In the genomic region with DNA sequence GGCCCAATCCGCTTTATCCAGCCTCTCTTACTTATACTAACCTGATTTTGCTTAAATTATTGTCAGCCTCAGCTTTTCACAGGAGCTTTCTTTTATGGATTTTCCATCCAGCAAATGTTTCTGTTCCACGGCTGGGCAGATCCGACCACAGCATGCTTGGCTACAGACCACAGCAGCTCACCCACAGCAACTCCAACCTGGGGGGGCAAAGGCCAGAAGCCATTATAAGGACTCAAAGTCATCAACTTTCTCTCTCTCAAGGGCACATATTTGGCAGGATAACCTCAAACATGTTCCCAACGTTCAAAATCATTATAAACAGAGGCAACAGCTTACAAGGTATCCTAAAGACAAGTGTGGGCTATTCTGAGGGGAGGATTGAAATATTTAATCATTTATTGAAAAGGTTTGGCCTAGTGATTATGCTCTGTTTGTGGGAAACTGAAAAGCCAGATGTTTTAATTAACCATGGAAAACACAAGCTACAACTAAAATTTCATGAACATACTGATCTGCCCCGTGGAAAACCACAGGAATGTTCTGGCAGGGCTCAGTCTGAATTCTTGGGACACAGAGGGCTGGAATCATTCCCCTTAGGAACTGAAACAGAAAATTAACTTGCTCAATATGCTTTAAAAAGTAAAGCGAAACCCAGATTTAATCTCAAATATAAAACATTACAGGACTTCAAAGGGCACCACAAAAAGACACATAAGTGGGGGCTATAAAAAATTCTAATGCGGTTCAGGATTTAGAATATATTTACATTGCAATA, we compare ENCODE assay signal across 9 cellular contexts.
DNase-seq lines count a peak whose midpoint lies in the region; ATAC-seq and TF ChIP-seq lines count a peak whose summit lies in the region.
"Had no signal": no experiment of that assay in that cellular context is flagged by ENCODE, and none has a peak within 500 bp of the region (broad histone marks: within the 10 kb centered on the region; RNA-seq: fewer than 3 reads in every experiment).

No MANE protein-coding gene starts in this region.

- H3K27ac ChIP-seq in dorsolateral prefrontal cortex (peak overlapping the region; percentile 70 to 100 (median 95)), mesenchymal stem cell (ENCODE audit: low read length, poor library complexity, severe bottlenecking) (peak overlapping the region; percentile 75), upper lobe of left lung (peak overlapping the region; percentile 69 to 80 (median 74))

- 24% methylated on average over 4 of the region's 7 CpGs for WGBS in mesenchymal stem cell
- 36 to 45% methylated on average over 7 of the region's 7 CpGs for WGBS in upper lobe of left lung, 2 donors

- H3K23ac ChIP-seq in mesenchymal stem cell (ENCODE audit: low read length in 2 of 2), result no peak overlapping the region

- intact Hi-C loops in dorsolateral prefrontal cortex (cut with DNase I), result loop anchor here (10.0 kb wide), 2 partner anchors 68 to 158 kb away; no protein-coding TSS in a partner anchor

- no peak overlapping the region for H2BK15ac ChIP-seq in mesenchymal stem cell (ENCODE audit: low read depth, poor library complexity, severe bottlenecking)

- H4K91ac ChIP-seq in mesenchymal stem cell (ENCODE audit: low read length), result no peak overlapping the region

- TF ChIP-seq CTCF in dorsolateral prefrontal cortex (IDR thresholded peaks at IDR 0.05 in 54 of 56, conservative IDR thresholded peaks at IDR 0.05 in 2 of 56; ENCODE audit: low read depth in 1 of 56, partially characterized antibody in 56 of 56), result no peak
- no peak for TF ChIP-seq CTCF in upper lobe of left lung (IDR thresholded peaks at IDR 0.05)

- H3K4me2 ChIP-seq in mesenchymal stem cell (ENCODE audit: low read length, poor library complexity, severe bottlenecking), result no peak overlapping the region

- H2AK5ac ChIP-seq in mesenchymal stem cell (ENCODE audit: low read length, severe bottlenecking), result no peak overlapping the region

- peak in 1 of 4 donors; percentile 41 for TF ChIP-seq EP300 in upper lobe of left lung (IDR thresholded peaks at IDR 0.05)

- H2BK120ac ChIP-seq in mesenchymal stem cell (ENCODE audit: low read depth, low read length), result peak overlapping the region; percentile 0

- H3K14ac ChIP-seq in mesenchymal stem cell (ENCODE audit: low read length in 2 of 2), result no peak overlapping the region

- no peaks in the 10 kb centered on the region for H3K9me3 ChIP-seq in mesenchymal stem cell (ENCODE audit: control insufficient read depth, low read length)
- no peaks in the 10 kb centered on the region for H3K9me3 ChIP-seq in upper lobe of left lung

- ATAC-seq in upper lobe of left lung (ENCODE audit: low FRiP score in 2 of 2) (peak; percentile 84 to 89), GM21381 (IDR thresholded peaks at IDR 0.05; ENCODE audit: unreplicated experiment) (no peak)

- peaks cover 13% of the 10 kb centered on the region for H3K4me1 ChIP-seq in mesenchymal stem cell (ENCODE audit: control insufficient read depth, insufficient read depth, low read depth, low read length)
- H3K4me1 ChIP-seq in upper lobe of left lung, result peaks cover 22 to 44% (median 31%) of the 10 kb centered on the region in 4 donors

- no peak overlapping the region for H2AFZ ChIP-seq in mesenchymal stem cell (ENCODE audit: low read depth, low read length)

- H3K4me3 ChIP-seq in dorsolateral prefrontal cortex, result peak overlapping the region in 1 of 59 donors; percentile 5
- H3K4me3 ChIP-seq in mesenchymal stem cell (ENCODE audit: insufficient read depth in 1 of 2, low read depth in 1 of 2, low read length in 2 of 2), result peak overlapping the region in 1 of 2 experiments; percentile 58
- H3K4me3 ChIP-seq in upper lobe of left lung, result peak overlapping the region in 1 of 4 donors; percentile 16

- no peak overlapping the region for H4K8ac ChIP-seq in mesenchymal stem cell (ENCODE audit: low read length)

- no peak for TF ChIP-seq POLR2A in upper lobe of left lung (IDR thresholded peaks at IDR 0.05)

- H2BK12ac ChIP-seq in mesenchymal stem cell (ENCODE audit: low read length in 2 of 2), result peak overlapping the region in 1 of 2 experiments; percentile 79

- peak overlapping the region in 1 of 2 experiments; percentile 68 for H3K18ac ChIP-seq in mesenchymal stem cell (ENCODE audit: low read depth in 1 of 2, low read length in 2 of 2)

- H2BK5ac ChIP-seq in mesenchymal stem cell (ENCODE audit: low read depth, low read length, poor library complexity, severe bottlenecking), result peak overlapping the region; percentile 67

- peaks cover 5% of the 10 kb centered on the region for H3K79me1 ChIP-seq in mesenchymal stem cell (replicated peaks; ENCODE audit: low read length, poor library complexity, severe bottlenecking)

- peak overlapping the region; percentile 88 for H3K9ac ChIP-seq in mesenchymal stem cell (ENCODE audit: low read length)

- DNase-seq in LoVo (ENCODE audit: low spot score) (peak; percentile 59), dorsolateral prefrontal cortex (no peak), mesenchymal stem cell (peak; percentile 94), upper lobe of left lung (peak in 1 of 2 donors; percentile 67), inferior parietal cortex (ENCODE audit: extremely low spot score) (no peak)
- no peak for DNase-seq in central memory CD4-positive, alpha-beta T cell
- DNase-seq in activated CD4-positive, CD25-positive, alpha-beta regulatory T cell (lab: John Stamatoyannopoulos, UW), result no peak
- DNase-seq: midbrain had no signal

- peaks cover 2 to 3% of the 10 kb centered on the region in 2 experiments for H3K36me3 ChIP-seq in mesenchymal stem cell (ENCODE audit: control insufficient read depth in 1 of 2, insufficient read depth in 2 of 2, low read depth in 1 of 2, low read length in 2 of 2)
- H3K36me3 ChIP-seq in upper lobe of left lung, result no peaks in the 10 kb centered on the region

- H3K27me3 ChIP-seq in dorsolateral prefrontal cortex (no peaks in the 10 kb centered on the region), mesenchymal stem cell (ENCODE audit: control insufficient read depth in 1 of 2, insufficient read depth in 1 of 2, low read length in 2 of 2) (no peaks in the 10 kb centered on the region), upper lobe of left lung (no peaks in the 10 kb centered on the region)

- peak overlapping the region; percentile 13 to 61 for H3K4ac ChIP-seq in mesenchymal stem cell (ENCODE audit: low read depth in 1 of 2, low read length in 2 of 2)

Comparison
In these comparisons a context has a peak if more than half of its experiments do, and no peak if none do; other contexts are left out.
1. DNase-seq: peak in LoVo (single experiment) and mesenchymal stem cell (single experiment); none in dorsolateral prefrontal cortex (0 of 10), central memory CD4-positive, alpha-beta T cell (single experiment), inferior parietal cortex (single experiment) and activated CD4-positive, CD25-positive, alpha-beta regulatory T cell (0 of 4).
2. Peak in every context shown above with its lines, with median percentiles within 50 percentile points of each other: H3K27ac ChIP-seq.